ENCODE assay signal across 9 cellular contexts in the genomic region with DNA sequence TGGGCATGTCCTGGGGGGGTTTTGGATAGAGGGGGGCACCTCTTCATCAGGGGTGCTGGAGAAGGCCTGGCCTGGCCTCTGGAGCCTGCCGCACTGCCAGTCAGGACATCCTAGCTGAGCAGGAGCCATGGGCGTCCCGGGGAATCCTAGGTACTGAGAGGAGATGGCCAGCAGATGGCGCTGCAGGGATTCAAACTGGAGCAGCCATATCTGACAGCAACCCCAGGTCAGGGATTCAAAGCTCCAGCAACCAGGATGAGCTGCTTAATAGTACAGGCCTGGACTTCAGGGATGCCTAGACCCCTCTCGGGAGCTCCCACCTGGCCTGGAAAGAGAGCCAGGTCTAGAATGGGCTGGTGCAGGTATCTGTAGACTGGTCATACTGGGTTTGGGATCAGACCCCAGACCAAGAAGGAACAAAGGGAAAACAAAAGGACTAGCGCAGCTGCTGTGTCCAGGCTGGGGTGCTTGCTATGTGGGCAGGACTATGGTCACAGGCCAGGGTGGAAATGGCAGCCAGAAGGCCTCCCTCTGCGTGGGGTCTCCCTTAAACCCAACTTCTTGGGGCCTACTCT.
DNase-seq lines count a peak whose midpoint lies in the region; ATAC-seq, FAIRE-seq and TF ChIP-seq lines count a peak whose summit lies in the region.
"Had no signal": no experiment of that assay in that cellular context is flagged by ENCODE, and none has a peak within 500 bp of the region (broad histone marks: within the 10 kb centered on the region; RNA-seq: fewer than 3 reads in every experiment).

No MANE protein-coding gene starts in this region.

- peaks cover 4 to 6% of the 10 kb centered on the region in 2 donors for H3K9me3 ChIP-seq in kidney (ENCODE audit: control insufficient read depth in 1 of 2, low read length in 2 of 2)

- H3K4me3 ChIP-seq in GM12875 (ENCODE audit: low read depth, low read length) (no peak overlapping the region), kidney (ENCODE audit: low read length in 2 of 2) (no peak overlapping the region)

- TF ChIP-seq CTCF in GM12875 (IDR thresholded peaks at IDR 0.05; ENCODE audit: borderline replicate concordance, insufficient read depth, low read depth, low read length) (0 out of 2 replicates have a peak, but pooled peaks have one; percentile 41), kidney (IDR thresholded peaks at IDR 0.05; ENCODE audit: borderline replicate concordance, extremely low read depth, insufficient read depth) (peak; percentile 53)

- H3K4me1 ChIP-seq in kidney (ENCODE audit: control insufficient read depth in 1 of 2, insufficient read depth in 1 of 2, low read depth in 1 of 2, low read length in 2 of 2): no peaks in the 10 kb centered on the region

- no peaks in the 10 kb centered on the region for H3K36me3 ChIP-seq in kidney (ENCODE audit: control insufficient read depth in 1 of 2, insufficient read depth in 2 of 2, low read length in 2 of 2)

- intact Hi-C loops in kidney (cut with DNase I): no loop called here

- no peak overlapping the region for H3K9ac ChIP-seq in kidney (ENCODE audit: low read length in 2 of 2)

- H3K27ac ChIP-seq in kidney (ENCODE audit: low read depth in 2 of 2, low read length in 2 of 2): no peak overlapping the region

- FAIRE-seq in kidney (lab: Jason Lieb, UNC): no peak

- DNase-seq in Ammon's horn (ENCODE audit: low spot score) (peak; percentile 72), NCI-H2171 (lab: John Stamatoyannopoulos, UW) (peak; percentile 34), kidney (peak; percentile 70)
- peak; percentile 77 for DNase-seq in activated CD8-positive, alpha-beta memory T cell treated with anti-CD3 and anti-CD28 coated beads, Interleukin-2, amount 50 U/mL, for 48 hours
- DNase-seq in stimulated activated CD4-positive, alpha-beta T cell treated with anti-CD3 and anti-CD28 coated beads, Interleukin-4, amount 100 ng/mL, for 48 hours (ENCODE audit: low read depth in 2 of 2): peak; percentile 27 to 42

- ATAC-seq in HG02973 (IDR thresholded peaks at IDR 0.05; ENCODE audit: unreplicated experiment) (no peak), HG03095 (IDR thresholded peaks at IDR 0.05; ENCODE audit: unreplicated experiment) (no peak)
- ATAC-seq: stimulated activated effector memory CD8-positive, alpha-beta T cell treated with anti-CD3 and anti-CD28 coated beads, Interleukin-12 subunit alpha, Interleukin-12 subunit beta, amount 100 ng/mL, for 72 hours had no signal
